8 cellular contexts compared by ENCODE assay signal in the genomic region with DNA sequence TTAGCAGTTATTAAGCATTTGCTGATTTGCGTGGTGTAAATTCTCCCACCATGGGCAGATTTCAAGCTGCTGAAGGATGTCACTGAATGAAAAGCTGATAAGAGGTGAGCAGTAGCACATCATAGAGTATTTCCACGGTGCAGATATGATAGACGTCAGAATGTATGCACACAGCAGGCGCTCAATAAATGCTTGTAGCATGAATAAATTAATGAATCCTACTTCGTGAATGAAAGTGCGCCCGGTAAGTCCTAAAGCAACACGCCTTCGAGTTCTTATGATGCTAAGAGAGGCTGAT. TPM values are rescaled to one million over a fixed set of nuclear protein-coding genes. Genes with fewer than 3 reads are reported as not detected.
DNase-seq lines count a peak whose midpoint lies in the region; ATAC-seq and TF ChIP-seq lines count a peak whose summit lies in the region.

No MANE protein-coding gene starts in this region.

- BruUV-seq in MCF 10A (replicated peaks; lab: Mats Ljungman, UMichigan) = no TSS peak

- H3K4me3 ChIP-seq in AG04449 (ENCODE audit: low read depth, low read length) = peak overlapping the region; percentile 50
- peak overlapping the region; percentile 43 for H3K4me3 ChIP-seq in HL-60 (replicated peaks; ENCODE audit: insufficient read depth, low read length)
- H3K4me3 ChIP-seq in BE2C (ENCODE audit: low read depth, low read length) = no peak overlapping the region

- no peaks in the 10 kb centered on the region for H3K27me3 ChIP-seq in HL-60 (ENCODE audit: insufficient read depth, poor library complexity, severe bottlenecking)
- no peaks in the 10 kb centered on the region for H3K27me3 ChIP-seq in BE2C

- DNase-seq in AG04449 (ENCODE audit: low read depth, low spot score) = no peak
- DNase-seq in HL-60 (ENCODE audit: low read depth in 1 of 2, low spot score in 1 of 2) = no peak
- no peak for DNase-seq in MCF 10A (ENCODE audit: unreplicated experiment)
- no peak for DNase-seq in naive thymus-derived CD8-positive, alpha-beta T cell
- DNase-seq in BE2C = no peak
- DNase-seq in A172 (ENCODE audit: low spot score) = no peak
- DNase-seq in cortex of kidney (lab: John Stamatoyannopoulos, UW) = no peak

- H3K4me3 Mint-ChIP-seq in MCF 10A (ENCODE audit: unreplicated experiment) = peak overlapping the region; percentile 13
- peak overlapping the region; percentile 46 to 89 (median 58) for H3K4me3 Mint-ChIP-seq in naive thymus-derived CD8-positive, alpha-beta T cell

- POLR2A ChIA-PET in AG04449 (lab: Yijun Ruan, JAX) (interaction anchor here (0.8 kb wide), 1 partner anchor 10 kb away, joined by 4 read pairs; a partner anchor contains a TSS), MCF 10A (lab: Yijun Ruan, JAX) (interaction anchor here (0.7 to 6.8 kb wide), 5 partner anchors 9 to 381 kb away, joined by 3 to 77 read pairs (median 8); a partner anchor contains a TSS)
- POLR2A ChIA-PET in naive thymus-derived CD8-positive, alpha-beta T cell (lab: Charles Lee) = interaction anchor here (1.7 to 6.9 kb wide), 3 partner anchors 10 to 260 kb away, joined by 4 to 57 read pairs (median 24); a partner anchor contains a TSS

- CTCF ChIA-PET in AG04449 (lab: Yijun Ruan, JAX) (interaction anchor here (0.7 to 1.8 kb wide), 5 partner anchors 10 to 373 kb away, joined by 3 to 9 read pairs (median 5); a partner anchor contains a TSS), MCF 10A (lab: Yijun Ruan, JAX) (interaction anchor here (1.0 to 1.2 kb wide), 2 partner anchors 10 to 371 kb away, joined by 3 to 4 read pairs; a partner anchor contains a TSS)

- H3K9me3 ChIP-seq in BE2C = no peaks in the 10 kb centered on the region

- H3K9me3 Mint-ChIP-seq in MCF 10A (ENCODE audit: unreplicated experiment) = no peaks in the 10 kb centered on the region
- no peaks in the 10 kb centered on the region for H3K9me3 Mint-ChIP-seq in naive thymus-derived CD8-positive, alpha-beta T cell

- H3K27me3 Mint-ChIP-seq in MCF 10A (ENCODE audit: insufficient read depth, unreplicated experiment) = no peaks in the 10 kb centered on the region
- H3K27me3 Mint-ChIP-seq in naive thymus-derived CD8-positive, alpha-beta T cell = no peaks in the 10 kb centered on the region

- peaks cover 9% of the 10 kb centered on the region for H3K36me3 Mint-ChIP-seq in MCF 10A (ENCODE audit: insufficient read depth, unreplicated experiment)
- peaks cover 4 to 25% (median 6%) of the 10 kb centered on the region in 3 donors for H3K36me3 Mint-ChIP-seq in naive thymus-derived CD8-positive, alpha-beta T cell

- H3K27ac Mint-ChIP-seq in MCF 10A (ENCODE audit: low read depth, unreplicated experiment) = no peak overlapping the region
- peak overlapping the region in 2 of 10 donors; percentile 20 to 27 for H3K27ac Mint-ChIP-seq in naive thymus-derived CD8-positive, alpha-beta T cell

- intact Hi-C loops in MCF 10A (cut with micrococcal nuclease) = no loop called here

- no peaks in the 10 kb centered on the region for H3K36me3 ChIP-seq in BE2C

- peak in 1 of 2 donors; percentile 19 for ATAC-seq in naive thymus-derived CD8-positive, alpha-beta T cell
- no peak for ATAC-seq in HG02798 (IDR thresholded peaks at IDR 0.05; ENCODE audit: poor library complexity, unreplicated experiment)

- H3K4me1 Mint-ChIP-seq in MCF 10A (ENCODE audit: insufficient read depth, unreplicated experiment) = peaks cover 14% of the 10 kb centered on the region
- H3K4me1 Mint-ChIP-seq in naive thymus-derived CD8-positive, alpha-beta T cell = peaks cover 14 to 34% (median 30%) of the 10 kb centered on the region in 4 donors

- no peaks in the 10 kb centered on the region for H3K4me1 ChIP-seq in BE2C

- TF ChIP-seq CTCF in AG04449 (IDR thresholded peaks at IDR 0.05; ENCODE audit: insufficient read depth, low read length, missing control alignments) = no peak
- no peak for TF ChIP-seq CTCF in HL-60 (IDR thresholded peaks at IDR 0.05; ENCODE audit: insufficient read depth, low read length)
- TF ChIP-seq CTCF in MCF 10A (IDR thresholded peaks at IDR 0.05; ENCODE audit: unreplicated experiment) = no peak
- no peak for TF ChIP-seq CTCF in BE2C (IDR thresholded peaks at IDR 0.05; ENCODE audit: low read depth, low read length)

- no peak overlapping the region for H3K27ac ChIP-seq in HL-60 (replicated peaks)

RNA-seq across cellular contexts. Expression of a gene that starts 0.5 kb away (rescaled TPM):
- total RNA-seq in MCF 10A (2022) = 21.7 and 23.2 TPM in 2 replicates
- total RNA-seq in naive thymus-derived CD8-positive, alpha-beta T cell = 10 to 100 TPM; 32.9 to 34.3 TPM
- polyA plus RNA-seq in naive thymus-derived CD8-positive, alpha-beta T cell = 10 to 100 TPM; 29.2 to 50.3 (median 45.2) TPM
- 20.4 TPM for polyA plus RNA-seq in BE2C (2012; ENCODE audit: insufficient read depth, insufficient read length, low read depth)
- 5.1 and 7.6 TPM in 2 replicates for total RNA-seq in A172 (2014; rRNA removed; shearing (Covaris generic))

RNA-seq across cellular contexts. Expression of a gene that starts 10.1 kb away (rescaled TPM):
- 45.9 and 54.0 TPM in 2 replicates for total RNA-seq in MCF 10A (2022)
- 10 to 100 TPM; 43.9 to 45.9 TPM for total RNA-seq in naive thymus-derived CD8-positive, alpha-beta T cell
- polyA plus RNA-seq in naive thymus-derived CD8-positive, alpha-beta T cell = 1 to 10 TPM; 3.5 to 7.2 (median 4.7) TPM
- 17.0 TPM for polyA plus RNA-seq in BE2C (2012; ENCODE audit: insufficient read depth, insufficient read length, low read depth)
- total RNA-seq in A172 (2014; rRNA removed; shearing (Covaris generic)) = 20.6 and 27.7 TPM in 2 replicates
